In genomic region chr18:23661735-23662308, GRCh38 we compare ENCODE assay signal across 8 cellular contexts. TPM values are rescaled to one million over a fixed set of nuclear protein-coding genes. Genes with fewer than 3 reads are reported as not detected.
DNase-seq lines count a peak whose midpoint lies in the region; ATAC-seq and TF ChIP-seq lines count a peak whose summit lies in the region.

No MANE protein-coding gene starts in this region.

- H3K36me3 ChIP-seq in adipocyte (ENCODE audit: control insufficient read depth, insufficient read depth, low read length, severe bottlenecking) (no peaks in the 10 kb centered on the region), upper lobe of left lung (no peaks in the 10 kb centered on the region)

- ATAC-seq in upper lobe of left lung (ENCODE audit: low FRiP score in 2 of 2) = no peak
- ATAC-seq in GM19467 (IDR thresholded peaks at IDR 0.05; ENCODE audit: unreplicated experiment) = no peak

- peak overlapping the region; percentile 67 for H3K4me3 Mint-ChIP-seq in activated naive CD4-positive, alpha-beta T cell treated with anti-CD3 and anti-CD28 coated beads, Interleukin-2, amount 50 U/mL, for 24 hours

- no peak for TF ChIP-seq EP300 in upper lobe of left lung (IDR thresholded peaks at IDR 0.05)

- no peak for TF ChIP-seq CTCF in lower leg skin (IDR thresholded peaks at IDR 0.05)
- TF ChIP-seq CTCF in upper lobe of left lung (IDR thresholded peaks at IDR 0.05) = no peak

- peak overlapping the region in 3 of 4 donors; percentile 60 to 70 (median 69) for H3K27ac ChIP-seq in upper lobe of left lung

- H3K4me3 ChIP-seq in adipocyte (ENCODE audit: low read length) (peak overlapping the region; percentile 82), lower leg skin (ENCODE audit: low read depth, poor library complexity, severe bottlenecking) (peak overlapping the region; percentile 13), upper lobe of left lung (peak overlapping the region in 3 of 4 donors; percentile 60 to 65 (median 61))

- DNase-seq in activated naive CD4-positive, alpha-beta T cell (lab: John Stamatoyannopoulos, UW) = no peak
- DNase-seq in adipocyte (ENCODE audit: low read depth) = no peak
- no peak for DNase-seq in lower leg skin (ENCODE audit: low spot score in 2 of 2)
- no peak for DNase-seq in upper lobe of left lung
- DNase-seq in stimulated activated CD8-positive, alpha-beta memory T cell treated with anti-CD3 and anti-CD28 coated beads, Interleukin-4, amount 100 ng/mL, for 48 hours = no peak
- DNase-seq in NCI-H2107 treated with DMSO at 0.1 percent for 48 hours (lab: John Stamatoyannopoulos, UW; ENCODE audit: unreplicated experiment) = no peak

- H3K4me1 Mint-ChIP-seq in activated naive CD4-positive, alpha-beta T cell treated with anti-CD3 and anti-CD28 coated beads, Interleukin-2, amount 50 U/mL, for 24 hours = peaks cover 27% of the 10 kb centered on the region

- TF ChIP-seq POLR2A in lower leg skin (IDR thresholded peaks at IDR 0.05) (no peak), upper lobe of left lung (IDR thresholded peaks at IDR 0.05) (no peak)

- H3K9ac ChIP-seq in adipocyte (ENCODE audit: low read length) = peak overlapping the region; percentile 71

- no peaks in the 10 kb centered on the region for H3K36me3 Mint-ChIP-seq in activated naive CD4-positive, alpha-beta T cell treated with anti-CD3 and anti-CD28 coated beads, Interleukin-2, amount 50 U/mL, for 24 hours

- peaks cover 4% of the 10 kb centered on the region for H3K27me3 Mint-ChIP-seq in activated naive CD4-positive, alpha-beta T cell treated with anti-CD3 and anti-CD28 coated beads, Interleukin-2, amount 50 U/mL, for 24 hours

- H3K27ac Mint-ChIP-seq in activated naive CD4-positive, alpha-beta T cell treated with anti-CD3 and anti-CD28 coated beads, Interleukin-2, amount 50 U/mL, for 24 hours = peak overlapping the region; percentile 52

- WGBS in lower leg skin, 2 donors = 46 to 48% methylated on average over 9 of the region's 9 CpGs
- 41 to 42% methylated on average over 9 of the region's 9 CpGs for WGBS in upper lobe of left lung, 2 donors

- H3K9me3 ChIP-seq in adipocyte (ENCODE audit: control insufficient read depth, low read length) (no peaks in the 10 kb centered on the region), upper lobe of left lung (no peaks in the 10 kb centered on the region)

- H3K9me3 Mint-ChIP-seq in activated naive CD4-positive, alpha-beta T cell treated with anti-CD3 and anti-CD28 coated beads, Interleukin-2, amount 50 U/mL, for 24 hours = no peaks in the 10 kb centered on the region

- peaks cover 5% of the 10 kb centered on the region for H3K27me3 ChIP-seq in adipocyte (replicated peaks; ENCODE audit: control insufficient read depth, insufficient read depth, low read length)
- H3K27me3 ChIP-seq in upper lobe of left lung = peaks cover 0 to 8% (median 2%) of the 10 kb centered on the region in 4 donors

- intact Hi-C loops in lower leg skin (cut with DNase I; ENCODE audit: low total_unique reads) = no loop called here

- peaks cover 17% of the 10 kb centered on the region for H3K4me1 ChIP-seq in adipocyte (ENCODE audit: control insufficient read depth, insufficient read depth, low read length)
- peaks cover 10 to 25% (median 14%) of the 10 kb centered on the region in 4 donors for H3K4me1 ChIP-seq in upper lobe of left lung

RNA-seq across cellular contexts. Expression of gene ANKRD29, which starts 0.9 kb away (rescaled TPM):
- total RNA-seq in lower leg skin = 1 to 10 TPM in 3 of 4 donors, under 1 TPM in 1; 0.99 to 4.4 (median 1.8) TPM
- 100 to 1,000 TPM in 2 of 6 donors, 10 to 100 TPM in 4; 50.4 to 150 (median 85.8) TPM for total RNA-seq in upper lobe of left lung

RNA-seq across cellular contexts. Expression of gene LAMA3, which starts 27.4 kb away (rescaled TPM):
- total RNA-seq in lower leg skin (100 to 1,000 TPM; 155 to 456 (median 173) TPM), upper lobe of left lung (100 to 1,000 TPM in 4 of 6 donors, 10 to 100 TPM in 2; 88.2 to 202 (median 141) TPM)

Comparison
In these comparisons a context has a peak if more than half of its experiments do, and no peak if none do; other contexts are left out.
1. H3K4me3 ChIP-seq: peak in every context shown above with its lines; median percentile 82 in adipocyte; 61 in upper lobe of left lung; 13 in lower leg skin.
2. RNA of gene ANKRD29, which starts 0.9 kb away (total RNA-seq): 50.4 to 150 TPM in upper lobe of left lung; 0.99 to 4.4 TPM in lower leg skin; every median in the first group is over 4 times any median in the second.